ENCODE assay signal across 1 cellular context in the genomic region with DNA sequence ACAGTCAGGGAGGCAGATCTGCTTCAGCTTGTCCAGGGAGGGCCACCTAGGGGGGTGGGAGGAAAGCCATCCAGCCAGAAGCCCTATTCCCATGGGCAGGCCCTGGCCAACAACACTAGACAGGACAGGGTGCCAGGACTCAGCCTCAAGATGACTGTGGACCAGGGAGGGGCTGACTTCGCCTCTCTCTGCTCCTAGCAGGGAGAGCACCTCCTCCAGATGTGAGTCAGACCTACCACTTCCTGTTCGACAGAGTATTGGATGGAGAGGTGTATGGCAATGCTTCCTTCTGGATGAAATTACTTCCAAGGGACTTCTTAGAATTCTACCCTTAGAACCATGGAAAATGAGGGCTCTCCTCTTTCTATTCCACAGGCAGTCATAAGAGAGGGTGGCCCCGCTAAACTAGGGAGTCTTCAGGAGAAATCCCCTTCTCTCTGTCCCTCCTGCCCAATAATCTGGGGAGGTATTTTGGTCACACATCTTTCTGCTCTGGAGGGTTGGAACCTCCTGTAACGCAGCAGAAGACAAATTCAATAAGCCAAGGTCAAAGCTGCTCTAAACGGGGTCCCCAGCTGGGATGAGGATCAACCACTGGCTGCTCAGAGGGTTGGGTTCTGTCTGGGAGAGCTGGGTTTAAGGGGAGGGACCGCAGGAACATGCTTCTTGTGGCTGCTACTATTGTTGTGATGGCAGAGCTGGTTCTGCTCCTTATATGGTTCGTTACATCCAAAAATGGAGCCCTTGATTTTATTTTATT.
A peak's percentile ranks its signal among the peaks of the same experiment; 100 is the strongest.
TF ChIP-seq lines count a peak whose summit lies in the region.

No MANE protein-coding gene starts in this region.

TF ChIP-seq in K562, 482 proteins besides CTCF, POLR2A, EP300 and RAD21 (continued from another document):
- TF ChIP-seq RBM17 (IDR thresholded peaks at IDR 0.05; ENCODE audit: borderline replicate concordance, low read depth, low read length) (no peak), FOSL1 (tag; conservative IDR thresholded peaks at IDR 0.05) (peak; percentile 77), GABPB1 (CRISPR knock-in tag; IDR thresholded peaks at IDR 0.05) (peak; percentile 34; the same call in 1 of the 2 replicates), SP2 (IDR thresholded peaks at IDR 0.05; ENCODE audit: extremely low read depth, low read depth, low read length, poor library complexity, severe bottlenecking) (no peak), JUND (IDR thresholded peaks at IDR 0.05; ENCODE audit: borderline replicate concordance, low read depth, low read length) (peak; percentile 82), JUND (tag; IDR thresholded peaks at IDR 0.05; ENCODE audit: borderline replicate concordance, low read depth, low read length) (peak; percentile 60; the same call in 1 of the 3 replicates), KLF16 (IDR thresholded peaks at IDR 0.05) (no peak), PHF20 (IDR thresholded peaks at IDR 0.05; ENCODE audit: partially characterized antibody) (no peak), ZKSCAN1 (IDR thresholded peaks at IDR 0.05; ENCODE audit: low read depth, low read length) (no peak), HDAC8 (tag; IDR thresholded peaks at IDR 0.05) (no peak), ZNF764 (CRISPR knock-in tag; IDR thresholded peaks at IDR 0.05; ENCODE audit: low read depth) (no peak), RCOR1 (IDR thresholded peaks at IDR 0.05; ENCODE audit: borderline replicate concordance in 1 of 2, low read depth in 2 of 2, low read length in 2 of 2) (peak in 1 of 2 experiments; percentile 27; a peak in 1 of 4 replicates), ETV5 (CRISPR knock-in tag; IDR thresholded peaks at IDR 0.05; ENCODE audit: low read depth) (0 out of 2 replicates have a peak, but pooled peaks have one; percentile 52), ZNF239 (CRISPR knock-in tag; IDR thresholded peaks at IDR 0.05) (no peak), CHD4 (IDR thresholded peaks at IDR 0.05; ENCODE audit: insufficient read depth, insufficient replicate concordance, low read depth, low read length, poor library complexity, severe bottlenecking) (no peak), NBN (IDR thresholded peaks at IDR 0.05; ENCODE audit: low read depth) (no peak), CBX1 (IDR thresholded peaks at IDR 0.05; ENCODE audit: low read depth) (no peak), PURB (CRISPR knock-in tag; IDR thresholded peaks at IDR 0.05; ENCODE audit: low read depth) (no peak), DPF2 (IDR thresholded peaks at IDR 0.05) (no peak), GABPA (tag; conservative IDR thresholded peaks at IDR 0.05; ENCODE audit: low read depth) (0 out of 2 replicates have a peak, but pooled peaks have one; percentile 26), RB1 (IDR thresholded peaks at IDR 0.05; ENCODE audit: low read depth) (no peak), ZNF311 (CRISPR knock-in tag; IDR thresholded peaks at IDR 0.05) (no peak), SMAD1 (IDR thresholded peaks at IDR 0.05; ENCODE audit: low read depth, low read length, partially characterized antibody) (no peak), SNIP1 (IDR thresholded peaks at IDR 0.05; ENCODE audit: low read depth) (no peak), ZNF384 (IDR thresholded peaks at IDR 0.05; ENCODE audit: low read depth, low read length) (no peak), ZNF316 (IDR thresholded peaks at IDR 0.05) (no peak), SRF (CRISPR knock-in tag; IDR thresholded peaks at IDR 0.05) (peak in 1 of 2 experiments; percentile 48; a peak in 1 of 4 replicates), TCF7L2 (IDR thresholded peaks at IDR 0.05; ENCODE audit: low read depth, low read length) (no peak), HNRNPUL1 (IDR thresholded peaks at IDR 0.05; ENCODE audit: low read length) (no peak), KLF13 (tag; IDR thresholded peaks at IDR 0.05; ENCODE audit: borderline replicate concordance, low read depth) (no peak), TAF15 (IDR thresholded peaks at IDR 0.05; ENCODE audit: low read depth, low read length) (no peak), ARID1B (IDR thresholded peaks at IDR 0.05) (0 out of 2 replicates have a peak, but pooled peaks have one; percentile 26), GTF2A2 (tag; IDR thresholded peaks at IDR 0.05) (no peak), ZEB2 (IDR thresholded peaks at IDR 0.05) (no peak), PCBP2 (IDR thresholded peaks at IDR 0.05; ENCODE audit: low read depth, low read length, poor library complexity, severe bottlenecking) (no peak), OTX1 (CRISPR knock-in tag; IDR thresholded peaks at IDR 0.05) (no peak), ASH1L (IDR thresholded peaks at IDR 0.05; ENCODE audit: borderline replicate concordance, low read depth, partially characterized antibody) (no peak), EWSR1 (IDR thresholded peaks at IDR 0.05; ENCODE audit: borderline replicate concordance, low read depth, partially characterized antibody) (no peak), TSC22D4 (tag; IDR thresholded peaks at IDR 0.05) (no peak), ZNF507 (tag; conservative IDR thresholded peaks at IDR 0.05) (no peak), ELF4 (CRISPR knock-in tag; IDR thresholded peaks at IDR 0.05) (no peak), ETS2 (tag; IDR thresholded peaks at IDR 0.05; ENCODE audit: borderline replicate concordance, poor library complexity, severe bottlenecking) (no peak)
- TF ChIP-seq, protein P1, sequence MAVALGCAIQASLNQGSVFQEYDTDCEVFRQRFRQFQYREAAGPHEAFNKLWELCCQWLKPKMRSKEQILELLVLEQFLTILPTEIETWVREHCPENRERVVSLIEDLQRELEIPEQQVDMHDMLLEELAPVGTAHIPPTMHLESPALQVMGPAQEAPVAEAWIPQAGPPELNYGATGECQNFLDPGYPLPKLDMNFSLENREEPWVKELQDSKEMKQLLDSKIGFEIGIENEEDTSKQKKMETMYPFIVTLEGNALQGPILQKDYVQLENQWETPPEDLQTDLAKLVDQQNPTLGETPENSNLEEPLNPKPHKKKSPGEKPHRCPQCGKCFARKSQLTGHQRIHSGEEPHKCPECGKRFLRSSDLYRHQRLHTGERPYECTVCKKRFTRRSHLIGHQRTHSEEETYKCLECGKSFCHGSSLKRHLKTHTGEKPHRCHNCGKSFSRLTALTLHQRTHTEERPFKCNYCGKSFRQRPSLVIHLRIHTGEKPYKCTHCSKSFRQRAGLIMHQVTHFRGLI (CRISPR knock-in tag; IDR thresholded peaks at IDR 0.05): no peak
- TF ChIP-seq, protein P2, sequence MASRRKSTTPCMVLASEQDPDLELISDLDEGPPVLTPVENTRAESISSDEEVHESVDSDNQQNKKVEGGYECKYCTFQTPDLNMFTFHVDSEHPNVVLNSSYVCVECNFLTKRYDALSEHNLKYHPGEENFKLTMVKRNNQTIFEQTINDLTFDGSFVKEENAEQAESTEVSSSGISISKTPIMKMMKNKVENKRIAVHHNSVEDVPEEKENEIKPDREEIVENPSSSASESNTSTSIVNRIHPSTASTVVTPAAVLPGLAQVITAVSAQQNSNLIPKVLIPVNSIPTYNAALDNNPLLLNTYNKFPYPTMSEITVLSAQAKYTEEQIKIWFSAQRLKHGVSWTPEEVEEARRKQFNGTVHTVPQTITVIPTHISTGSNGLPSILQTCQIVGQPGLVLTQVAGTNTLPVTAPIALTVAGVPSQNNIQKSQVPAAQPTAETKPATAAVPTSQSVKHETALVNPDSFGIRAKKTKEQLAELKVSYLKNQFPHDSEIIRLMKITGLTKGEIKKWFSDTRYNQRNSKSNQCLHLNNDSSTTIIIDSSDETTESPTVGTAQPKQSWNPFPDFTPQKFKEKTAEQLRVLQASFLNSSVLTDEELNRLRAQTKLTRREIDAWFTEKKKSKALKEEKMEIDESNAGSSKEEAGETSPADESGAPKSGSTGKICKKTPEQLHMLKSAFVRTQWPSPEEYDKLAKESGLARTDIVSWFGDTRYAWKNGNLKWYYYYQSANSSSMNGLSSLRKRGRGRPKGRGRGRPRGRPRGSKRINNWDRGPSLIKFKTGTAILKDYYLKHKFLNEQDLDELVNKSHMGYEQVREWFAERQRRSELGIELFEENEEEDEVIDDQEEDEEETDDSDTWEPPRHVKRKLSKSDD (conservative IDR thresholded peaks at IDR 0.05; ENCODE audit: low read length): no peak
- TF ChIP-seq, protein P3, sequence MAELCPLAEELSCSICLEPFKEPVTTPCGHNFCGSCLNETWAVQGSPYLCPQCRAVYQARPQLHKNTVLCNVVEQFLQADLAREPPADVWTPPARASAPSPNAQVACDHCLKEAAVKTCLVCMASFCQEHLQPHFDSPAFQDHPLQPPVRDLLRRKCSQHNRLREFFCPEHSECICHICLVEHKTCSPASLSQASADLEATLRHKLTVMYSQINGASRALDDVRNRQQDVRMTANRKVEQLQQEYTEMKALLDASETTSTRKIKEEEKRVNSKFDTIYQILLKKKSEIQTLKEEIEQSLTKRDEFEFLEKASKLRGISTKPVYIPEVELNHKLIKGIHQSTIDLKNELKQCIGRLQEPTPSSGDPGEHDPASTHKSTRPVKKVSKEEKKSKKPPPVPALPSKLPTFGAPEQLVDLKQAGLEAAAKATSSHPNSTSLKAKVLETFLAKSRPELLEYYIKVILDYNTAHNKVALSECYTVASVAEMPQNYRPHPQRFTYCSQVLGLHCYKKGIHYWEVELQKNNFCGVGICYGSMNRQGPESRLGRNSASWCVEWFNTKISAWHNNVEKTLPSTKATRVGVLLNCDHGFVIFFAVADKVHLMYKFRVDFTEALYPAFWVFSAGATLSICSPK (IDR thresholded peaks at IDR 0.05; ENCODE audit: borderline replicate concordance): no peak
- TF ChIP-seq, protein P4, sequence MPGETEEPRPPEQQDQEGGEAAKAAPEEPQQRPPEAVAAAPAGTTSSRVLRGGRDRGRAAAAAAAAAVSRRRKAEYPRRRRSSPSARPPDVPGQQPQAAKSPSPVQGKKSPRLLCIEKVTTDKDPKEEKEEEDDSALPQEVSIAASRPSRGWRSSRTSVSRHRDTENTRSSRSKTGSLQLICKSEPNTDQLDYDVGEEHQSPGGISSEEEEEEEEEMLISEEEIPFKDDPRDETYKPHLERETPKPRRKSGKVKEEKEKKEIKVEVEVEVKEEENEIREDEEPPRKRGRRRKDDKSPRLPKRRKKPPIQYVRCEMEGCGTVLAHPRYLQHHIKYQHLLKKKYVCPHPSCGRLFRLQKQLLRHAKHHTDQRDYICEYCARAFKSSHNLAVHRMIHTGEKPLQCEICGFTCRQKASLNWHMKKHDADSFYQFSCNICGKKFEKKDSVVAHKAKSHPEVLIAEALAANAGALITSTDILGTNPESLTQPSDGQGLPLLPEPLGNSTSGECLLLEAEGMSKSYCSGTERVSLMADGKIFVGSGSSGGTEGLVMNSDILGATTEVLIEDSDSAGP (CRISPR knock-in tag; IDR thresholded peaks at IDR 0.05): no peak
- TF ChIP-seq, protein P5, sequence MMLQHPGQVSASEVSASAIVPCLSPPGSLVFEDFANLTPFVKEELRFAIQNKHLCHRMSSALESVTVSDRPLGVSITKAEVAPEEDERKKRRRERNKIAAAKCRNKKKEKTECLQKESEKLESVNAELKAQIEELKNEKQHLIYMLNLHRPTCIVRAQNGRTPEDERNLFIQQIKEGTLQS (IDR thresholded peaks at IDR 0.05): peak; percentile 46; the same call in 1 of the 2 replicates
- TF ChIP-seq, protein P5 (CRISPR knock-in tag; conservative IDR thresholded peaks at IDR 0.05): no peak
- TF ChIP-seq, protein P6, sequence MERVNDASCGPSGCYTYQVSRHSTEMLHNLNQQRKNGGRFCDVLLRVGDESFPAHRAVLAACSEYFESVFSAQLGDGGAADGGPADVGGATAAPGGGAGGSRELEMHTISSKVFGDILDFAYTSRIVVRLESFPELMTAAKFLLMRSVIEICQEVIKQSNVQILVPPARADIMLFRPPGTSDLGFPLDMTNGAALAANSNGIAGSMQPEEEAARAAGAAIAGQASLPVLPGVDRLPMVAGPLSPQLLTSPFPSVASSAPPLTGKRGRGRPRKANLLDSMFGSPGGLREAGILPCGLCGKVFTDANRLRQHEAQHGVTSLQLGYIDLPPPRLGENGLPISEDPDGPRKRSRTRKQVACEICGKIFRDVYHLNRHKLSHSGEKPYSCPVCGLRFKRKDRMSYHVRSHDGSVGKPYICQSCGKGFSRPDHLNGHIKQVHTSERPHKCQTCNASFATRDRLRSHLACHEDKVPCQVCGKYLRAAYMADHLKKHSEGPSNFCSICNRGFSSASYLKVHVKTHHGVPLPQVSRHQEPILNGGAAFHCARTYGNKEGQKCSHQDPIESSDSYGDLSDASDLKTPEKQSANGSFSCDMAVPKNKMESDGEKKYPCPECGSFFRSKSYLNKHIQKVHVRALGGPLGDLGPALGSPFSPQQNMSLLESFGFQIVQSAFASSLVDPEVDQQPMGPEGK (CRISPR knock-in tag; IDR thresholded peaks at IDR 0.05; ENCODE audit: borderline replicate concordance): no peak
- TF ChIP-seq, protein P7, sequence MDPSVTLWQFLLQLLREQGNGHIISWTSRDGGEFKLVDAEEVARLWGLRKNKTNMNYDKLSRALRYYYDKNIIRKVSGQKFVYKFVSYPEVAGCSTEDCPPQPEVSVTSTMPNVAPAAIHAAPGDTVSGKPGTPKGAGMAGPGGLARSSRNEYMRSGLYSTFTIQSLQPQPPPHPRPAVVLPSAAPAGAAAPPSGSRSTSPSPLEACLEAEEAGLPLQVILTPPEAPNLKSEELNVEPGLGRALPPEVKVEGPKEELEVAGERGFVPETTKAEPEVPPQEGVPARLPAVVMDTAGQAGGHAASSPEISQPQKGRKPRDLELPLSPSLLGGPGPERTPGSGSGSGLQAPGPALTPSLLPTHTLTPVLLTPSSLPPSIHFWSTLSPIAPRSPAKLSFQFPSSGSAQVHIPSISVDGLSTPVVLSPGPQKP (CRISPR knock-in tag; IDR thresholded peaks at IDR 0.05): no peak
- TF ChIP-seq, protein P8, sequence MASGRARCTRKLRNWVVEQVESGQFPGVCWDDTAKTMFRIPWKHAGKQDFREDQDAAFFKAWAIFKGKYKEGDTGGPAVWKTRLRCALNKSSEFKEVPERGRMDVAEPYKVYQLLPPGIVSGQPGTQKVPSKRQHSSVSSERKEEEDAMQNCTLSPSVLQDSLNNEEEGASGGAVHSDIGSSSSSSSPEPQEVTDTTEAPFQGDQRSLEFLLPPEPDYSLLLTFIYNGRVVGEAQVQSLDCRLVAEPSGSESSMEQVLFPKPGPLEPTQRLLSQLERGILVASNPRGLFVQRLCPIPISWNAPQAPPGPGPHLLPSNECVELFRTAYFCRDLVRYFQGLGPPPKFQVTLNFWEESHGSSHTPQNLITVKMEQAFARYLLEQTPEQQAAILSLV (tag; IDR thresholded peaks at IDR 0.05): no peak
